1 cellular context compared by ENCODE assay signal in genomic region chr19:55459950-55460657, GRCh38.
TF ChIP-seq lines count a peak whose summit lies in the region.

No MANE protein-coding gene starts in this region.

TF ChIP-seq in HEK293, 187 proteins besides CTCF, POLR2A, EP300 and RAD21 (continued from another document):
- no peak for TF ChIP-seq ZNF510 (tag by site-specific recombination; IDR thresholded peaks at IDR 0.05; ENCODE audit: insufficient replicate concordance)
- TF ChIP-seq ZNF707 (tag by site-specific recombination; IDR thresholded peaks at IDR 0.05): no peak
- no peak for TF ChIP-seq ZNF610 (tag by site-specific recombination; IDR thresholded peaks at IDR 0.05; ENCODE audit: borderline replicate concordance)
- TF ChIP-seq SCRT1 (tag by site-specific recombination; IDR thresholded peaks at IDR 0.05; ENCODE audit: borderline replicate concordance): 0 out of 2 replicates have a peak, but pooled peaks have one; percentile 32
- TF ChIP-seq ZBTB20 (tag by site-specific recombination; IDR thresholded peaks at IDR 0.05): no peak
- TF ChIP-seq ZNF623 (tag by site-specific recombination; IDR thresholded peaks at IDR 0.05): no peak
- TF ChIP-seq ZNF114 (tag by site-specific recombination; IDR thresholded peaks at IDR 0.05): no peak
- TF ChIP-seq ZNF433 (tag by site-specific recombination; IDR thresholded peaks at IDR 0.05; ENCODE audit: low read depth): no peak
- no peak for TF ChIP-seq KLF7 (tag by site-specific recombination; IDR thresholded peaks at IDR 0.05; ENCODE audit: borderline replicate concordance)
- TF ChIP-seq SCRT2 (tag by site-specific recombination; IDR thresholded peaks at IDR 0.05): peak; percentile 85
- TF ChIP-seq ZFP3 (tag by site-specific recombination; IDR thresholded peaks at IDR 0.05; ENCODE audit: low read depth): no peak
- 0 out of 2 replicates have a peak, but pooled peaks have one; percentile 29 for TF ChIP-seq ZNF600 (tag by site-specific recombination; IDR thresholded peaks at IDR 0.05)
- no peak for TF ChIP-seq ZEB2 (tag by site-specific recombination; IDR thresholded peaks at IDR 0.05)
- TF ChIP-seq ZNF266 (tag by site-specific recombination; IDR thresholded peaks at IDR 0.05; ENCODE audit: low read depth): no peak
- no peak for TF ChIP-seq KLF9 (tag by site-specific recombination; IDR thresholded peaks at IDR 0.05; ENCODE audit: low read depth)
- no peak for TF ChIP-seq ZNF624 (tag by site-specific recombination; IDR thresholded peaks at IDR 0.05)
- no peak for TF ChIP-seq ZNF157 (tag by site-specific recombination; IDR thresholded peaks at IDR 0.05)
- TF ChIP-seq ZSCAN5A (tag by site-specific recombination; IDR thresholded peaks at IDR 0.05): no peak
- TF ChIP-seq ZNF416 (tag by site-specific recombination; IDR thresholded peaks at IDR 0.05): no peak
- peak; percentile 56 for TF ChIP-seq ZNF335 (tag by site-specific recombination; conservative IDR thresholded peaks at IDR 0.05)
- no peak for TF ChIP-seq ZNF580 (tag by site-specific recombination; IDR thresholded peaks at IDR 0.05)
- no peak for TF ChIP-seq ZNF777 (tag by site-specific recombination; IDR thresholded peaks at IDR 0.05; ENCODE audit: borderline replicate concordance)
- TF ChIP-seq ZNF133 (tag by site-specific recombination; IDR thresholded peaks at IDR 0.05): no peak
- no peak for TF ChIP-seq ZNF670 (tag by site-specific recombination; IDR thresholded peaks at IDR 0.05; ENCODE audit: low read depth)
- no peak for TF ChIP-seq ZXDB (tag by site-specific recombination; IDR thresholded peaks at IDR 0.05)
- 0 out of 2 replicates have a peak, but pooled peaks have one; percentile 31 for TF ChIP-seq ZNF629 (tag by site-specific recombination; IDR thresholded peaks at IDR 0.05)
- no peak for TF ChIP-seq ZNF37A (tag by site-specific recombination; IDR thresholded peaks at IDR 0.05)
- TF ChIP-seq ZNF404 (tag by site-specific recombination; IDR thresholded peaks at IDR 0.05): no peak
- TF ChIP-seq ZNF362 (tag by site-specific recombination; IDR thresholded peaks at IDR 0.05): no peak
- no peak for TF ChIP-seq GLIS1 (tag by site-specific recombination; IDR thresholded peaks at IDR 0.05)
